Comparison of ENCODE assay signal across 20 cellular contexts in genomic region chr4:144954224-144954623, GRCh38.
DNase-seq lines count a peak whose midpoint lies in the region; ATAC-seq and TF ChIP-seq lines count a peak whose summit lies in the region.
"Had no signal": no experiment of that assay in that cellular context is flagged by ENCODE, and none has a peak within 500 bp of the region (broad histone marks: within the 10 kb centered on the region; RNA-seq: fewer than 3 reads in every experiment).

No MANE protein-coding gene starts in this region.

- H3K27ac Mint-ChIP-seq in WTC11, result peak overlapping the region; percentile 83
- H3K27ac Mint-ChIP-seq: CD8-positive, alpha-beta T cell had no signal

- H3K27ac ChIP-seq in A673 (ENCODE audit: low read depth, low read length, poor library complexity, severe bottlenecking) (no peak overlapping the region), HUES64 (ENCODE audit: low read depth, low read length) (peak overlapping the region; percentile 43; the same call in 1 of the 2 replicates), body of pancreas (no peak overlapping the region)
- H3K27ac ChIP-seq: SJSA1 had no signal

- no peak overlapping the region for H3K4me3 Mint-ChIP-seq in WTC11
- H3K4me3 Mint-ChIP-seq: CD8-positive, alpha-beta T cell had no signal

- H3K27me3 ChIP-seq in A673 (replicated peaks; ENCODE audit: insufficient read depth, low read depth, low read length, poor library complexity) (no peaks in the 10 kb centered on the region), HUES64 (ENCODE audit: insufficient read depth, low read length) (no peaks in the 10 kb centered on the region), body of pancreas (no peaks in the 10 kb centered on the region)
- H3K27me3 ChIP-seq: SJSA1 had no signal

- WGBS in HUES64, result 74% methylated on average over 2 of the region's 2 CpGs
- WGBS in body of pancreas, 2 donors, result 51 to 58% methylated on average over 2 of the region's 2 CpGs

- H3K9me3 ChIP-seq in A673 (ENCODE audit: low read depth, low read length, poor library complexity, severe bottlenecking) (peaks cover 14% of the 10 kb centered on the region), HUES64 (ENCODE audit: insufficient read depth, low read depth, low read length) (peaks cover 25% of the 10 kb centered on the region), body of pancreas (peaks cover 0 to 16% (median 0%) of the 10 kb centered on the region in 3 donors)
- H3K9me3 ChIP-seq: SJSA1 had no signal

- POLR2A ChIA-PET in A673 (lab: Charles Lee; ENCODE audit: low non-redundant PET), result no interaction called here
- POLR2A ChIA-PET in WTC11 (lab: Charles Lee), result no interaction called here

- H3K4me1 ChIP-seq in A673 (ENCODE audit: insufficient read depth, low read length, poor library complexity, severe bottlenecking), result no peaks in the 10 kb centered on the region
- H3K4me1 ChIP-seq in HUES64 (ENCODE audit: insufficient read depth, low read length), result peaks cover 11% of the 10 kb centered on the region; the same call in 1 of the 2 replicates
- no peaks in the 10 kb centered on the region for H3K4me1 ChIP-seq in body of pancreas
- H3K4me1 ChIP-seq: SJSA1 had no signal

- peaks cover 63% of the 10 kb centered on the region for H3K9me3 Mint-ChIP-seq in WTC11

- DNase-seq in A673 (ENCODE audit: low spot score) (peak; percentile 26), WTC11 (ENCODE audit: low spot score) (no peak), iPS-NIHi11 (ENCODE audit: low spot score) (peak; percentile 21), erythroblast (lab: John Stamatoyannopoulos, UW) (no peak), foreskin melanocyte (no peak), body of pancreas (no peak), GDM1 (lab: John Stamatoyannopoulos, UW) (no peak)
- DNase-seq: 8988T; AML-193; C1 segment of cervical spinal cord; CD8-positive, alpha-beta T cell; GF-D8; H7; IMR-90; NCI-H1417; NCI-H1694 treated with DMSO at 0.1 percent for 48 hours; NCI-H69; OCI-M1 had no signal

- no peak overlapping the region for H3K9ac ChIP-seq in HUES64 (ENCODE audit: low read depth, low read length)

- no peak for TF ChIP-seq CTCF in A673 (conservative IDR thresholded peaks at IDR 0.05; ENCODE audit: low read depth, low read length)
- no peak for TF ChIP-seq CTCF in WTC11 (IDR thresholded peaks at IDR 0.05)
- TF ChIP-seq CTCF in body of pancreas (IDR thresholded peaks at IDR 0.05), result no peak

- no peak for TF ChIP-seq POLR2A in erythroblast (IDR thresholded peaks at IDR 0.05; ENCODE audit: low read length)
- no peak for TF ChIP-seq POLR2A in body of pancreas (IDR thresholded peaks at IDR 0.05)

- no peaks in the 10 kb centered on the region; the same call in 1 of the 2 replicates for H3K27me3 Mint-ChIP-seq in WTC11 (ENCODE audit: low read depth)

- H3K4me1 Mint-ChIP-seq in WTC11, result peaks cover 15% of the 10 kb centered on the region

- H3K36me3 ChIP-seq in A673 (ENCODE audit: insufficient read depth, low read length, poor library complexity, severe bottlenecking) (no peaks in the 10 kb centered on the region), HUES64 (ENCODE audit: insufficient read depth, low read length) (no peaks in the 10 kb centered on the region), body of pancreas (replicated peaks in 1 of 2; ENCODE audit: insufficient read depth in 1 of 2, low read depth in 2 of 2) (no peaks in the 10 kb centered on the region)
- H3K36me3 ChIP-seq: SJSA1 had no signal

- no TSS peak for BruUV-seq in A673 (replicated peaks; lab: Mats Ljungman, UMichigan)

- ATAC-seq in WTC11 (peak; percentile 96), body of pancreas (no peak)
- ATAC-seq: CD8-positive, alpha-beta T cell had no signal

- peaks cover 39% of the 10 kb centered on the region for H3K36me3 Mint-ChIP-seq in WTC11
- H3K36me3 Mint-ChIP-seq: CD8-positive, alpha-beta T cell had no signal

- no peak overlapping the region for H3K4me3 ChIP-seq in A673 (ENCODE audit: low read depth, low read length, poor library complexity, severe bottlenecking)
- H3K4me3 ChIP-seq in HUES64 (ENCODE audit: low read length), result no peak overlapping the region
- no peak overlapping the region for H3K4me3 ChIP-seq in body of pancreas
- H3K4me3 ChIP-seq: SJSA1 had no signal

- CTCF ChIA-PET in A673 (lab: Charles Lee), result no interaction called here
- CTCF ChIA-PET in WTC11 (lab: Charles Lee), result no interaction called here

- intact Hi-C loops in A673 (cut with micrococcal nuclease; ENCODE audit: unreplicated experiment), result no loop called here
- intact Hi-C loops in body of pancreas (cut with DNase I), result no loop called here

TF ChIP-seq in WTC11, 78 proteins besides CTCF, POLR2A, EP300 and RAD21:
- TF ChIP-seq ZNF121 (CRISPR knock-in tag; IDR thresholded peaks at IDR 0.05), result 0 out of 2 replicates have a peak, but pooled peaks have one; percentile 49
- TF ChIP-seq ETV6 (CRISPR knock-in tag; IDR thresholded peaks at IDR 0.05), result no peak

Comparison
In these comparisons a context has a peak if more than half of its experiments do, and no peak if none do; other contexts are left out.
1. DNase-seq: peak in A673 (single experiment) and iPS-NIHi11 (single experiment); none in WTC11 (single experiment), erythroblast (0 of 2), foreskin melanocyte (single experiment), body of pancreas (0 of 4) and GDM1 (single experiment).